In the genomic region with DNA sequence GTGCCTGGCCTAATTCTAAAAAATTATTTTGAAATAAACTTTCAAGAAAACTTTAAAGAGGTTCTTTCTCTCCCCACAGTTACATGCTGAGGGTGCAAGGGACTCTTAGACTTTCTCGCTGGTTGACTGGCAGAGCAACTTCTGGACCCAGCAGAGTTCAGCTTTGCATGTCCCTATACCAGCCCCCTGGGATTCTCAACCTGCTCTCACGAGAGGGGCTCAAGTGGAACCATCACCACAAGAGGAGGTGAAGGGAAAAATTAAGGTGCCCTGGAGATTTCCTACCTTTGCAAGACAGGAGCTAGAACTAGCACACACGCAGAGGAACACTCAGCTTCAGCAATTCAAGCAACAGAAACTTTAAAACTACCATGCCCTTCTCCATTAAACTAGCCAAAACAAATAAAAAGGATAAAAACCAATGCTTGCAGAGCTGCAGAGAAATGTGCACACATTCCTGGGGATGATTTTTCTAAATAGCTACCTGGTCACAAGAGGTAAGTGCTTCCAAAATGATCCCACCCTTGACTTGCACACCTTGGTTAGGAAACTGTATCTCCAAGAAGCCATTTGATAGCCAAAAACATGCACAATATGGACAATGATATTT, we compare ENCODE assay signal across 20 cellular contexts. TPM values are rescaled to one million over a fixed set of nuclear protein-coding genes. Genes with fewer than 3 reads are reported as not detected.
DNase-seq lines count a peak whose midpoint lies in the region; ATAC-seq, FAIRE-seq and TF ChIP-seq lines count a peak whose summit lies in the region.
"Had no signal": no experiment of that assay in that cellular context is flagged by ENCODE, and none has a peak within 500 bp of the region (broad histone marks: within the 10 kb centered on the region; RNA-seq: fewer than 3 reads in every experiment).

No MANE protein-coding gene starts in this region.

- no peak overlapping the region for H4K8ac ChIP-seq in trophoblast cell (ENCODE audit: low read depth, low read length)

- H3K18ac ChIP-seq in trophoblast cell (ENCODE audit: low read length) = no peak overlapping the region

- WGBS in prostate gland = 95% methylated on average over 3 of the region's 3 CpGs
- 92 to 94% methylated on average over 3 of the region's 3 CpGs for WGBS in lower leg skin, 2 donors
- no CpG with 5 or more reads among the region's 3 CpGs for WGBS in trophoblast cell (ENCODE audit: extremely low coverage, insufficient coverage, insufficient read length)

- no peak overlapping the region for H2BK12ac ChIP-seq in trophoblast cell (ENCODE audit: low read length)

- H3K4me3 Mint-ChIP-seq in CD4-positive, alpha-beta T cell = peak overlapping the region; percentile 83
- peak overlapping the region; percentile 81 for H3K4me3 Mint-ChIP-seq in activated naive CD8-positive, alpha-beta T cell treated with anti-CD3 and anti-CD28 coated beads for 36 hours
- H3K4me3 Mint-ChIP-seq in neural crest cell = peak overlapping the region; percentile 60
- H3K4me3 Mint-ChIP-seq: endodermal cell had no signal

- H3K36me3 Mint-ChIP-seq in CD4-positive, alpha-beta T cell (ENCODE audit: low read depth) = peaks cover 44% of the 10 kb centered on the region
- H3K36me3 Mint-ChIP-seq in activated naive CD8-positive, alpha-beta T cell treated with anti-CD3 and anti-CD28 coated beads for 36 hours = peaks cover 52% of the 10 kb centered on the region
- no peaks in the 10 kb centered on the region for H3K36me3 Mint-ChIP-seq in neural crest cell (ENCODE audit: low read depth)

- no peak overlapping the region for H2BK5ac ChIP-seq in trophoblast cell (ENCODE audit: low read depth, low read length, poor library complexity)

- no peak overlapping the region for H3K4ac ChIP-seq in trophoblast cell (ENCODE audit: low read depth, low read length)

- H4K12ac ChIP-seq in trophoblast cell (ENCODE audit: low read depth, low read length) = no peak overlapping the region

- no peak overlapping the region for H3K14ac ChIP-seq in trophoblast cell (ENCODE audit: low read length)

- no peak overlapping the region for H3K4me2 ChIP-seq in trophoblast cell (ENCODE audit: low read length)

- peaks cover 47% of the 10 kb centered on the region for H3K4me1 Mint-ChIP-seq in CD4-positive, alpha-beta T cell (ENCODE audit: low read depth)
- H3K4me1 Mint-ChIP-seq in activated naive CD8-positive, alpha-beta T cell treated with anti-CD3 and anti-CD28 coated beads for 36 hours = peaks cover 51% of the 10 kb centered on the region
- peaks cover 11% of the 10 kb centered on the region for H3K4me1 Mint-ChIP-seq in neural crest cell

- H3K4me1 ChIP-seq in prostate gland (replicated peaks) = peaks cover 7% of the 10 kb centered on the region
- H3K4me1 ChIP-seq in trophoblast cell (ENCODE audit: control insufficient read depth in 1 of 2, insufficient read depth in 2 of 2, low read length in 2 of 2) = peaks cover 7 to 11% of the 10 kb centered on the region in 2 experiments

- no peaks in the 10 kb centered on the region for H3K27me3 Mint-ChIP-seq in CD4-positive, alpha-beta T cell
- H3K27me3 Mint-ChIP-seq in activated naive CD8-positive, alpha-beta T cell treated with anti-CD3 and anti-CD28 coated beads for 36 hours = no peaks in the 10 kb centered on the region
- peaks cover 5% of the 10 kb centered on the region for H3K27me3 Mint-ChIP-seq in neural crest cell (ENCODE audit: low read depth)

- no peak overlapping the region for H2AFZ ChIP-seq in trophoblast cell (ENCODE audit: insufficient read depth, low read length, poor library complexity)

- H3K23ac ChIP-seq in trophoblast cell (ENCODE audit: low read length) = no peak overlapping the region

- intact Hi-C loops in CD4-positive, alpha-beta T cell (cut with DNase I, micrococcal nuclease) = no loop called here
- intact Hi-C loops in sciatic nerve (cut with DNase I) (no loop called here), prostate gland (cut with DNase I) (no loop called here), lower leg skin (cut with DNase I; ENCODE audit: low total_unique reads) (no loop called here)

- peak overlapping the region; percentile 68 for H3K27ac Mint-ChIP-seq in CD4-positive, alpha-beta T cell
- H3K27ac Mint-ChIP-seq in activated naive CD8-positive, alpha-beta T cell treated with anti-CD3 and anti-CD28 coated beads for 36 hours = no peak overlapping the region
- no peak overlapping the region for H3K27ac Mint-ChIP-seq in neural crest cell (ENCODE audit: unreplicated experiment)
- H3K27ac Mint-ChIP-seq: endodermal cell had no signal

- FAIRE-seq in GM12892 (lab: Jason Lieb, UNC) = peak; percentile 94
- FAIRE-seq: RCC 7860 had no signal

- no peaks in the 10 kb centered on the region for H3K79me2 ChIP-seq in trophoblast cell (ENCODE audit: control insufficient read depth, insufficient read depth, low read length, poor library complexity)

- H3K36me3 ChIP-seq in prostate gland = no peaks in the 10 kb centered on the region
- no peaks in the 10 kb centered on the region for H3K36me3 ChIP-seq in trophoblast cell (ENCODE audit: control insufficient read depth in 1 of 2, insufficient read depth in 2 of 2, low read length in 2 of 2)
- H3K36me3 ChIP-seq: right lobe of liver, suprapubic skin, WERI-Rb-1 had no signal

- POLR2A ChIA-PET in CD4-positive, alpha-beta T cell (lab: Charles Lee) = no interaction called here

- DNase-seq in CD4-positive, alpha-beta T cell = no peak
- DNase-seq in GM12892 (ENCODE audit: insufficient read length) = no peak
- no peak for DNase-seq in activated naive CD8-positive, alpha-beta T cell treated with anti-CD3 and anti-CD28 coated beads for 36 hours
- no peak for DNase-seq in neural crest cell (ENCODE audit: low read depth, low spot score)
- no peak for DNase-seq in sciatic nerve (ENCODE audit: low spot score)
- DNase-seq in prostate gland (ENCODE audit: low spot score) = no peak
- DNase-seq in lower leg skin (ENCODE audit: low spot score in 2 of 2) = no peak
- DNase-seq in trophoblast cell = no peak
- DNase-seq: activated effector memory CD4-positive, alpha-beta T cell treated with Interleukin-2 at 50 U/mL for 16 hours; aorta; endodermal cell; islet precursor cell; mesendoderm; occipital lobe; right lobe of liver; stimulated activated CD4-positive, alpha-beta T cell treated with anti-CD3 and anti-CD28 coated beads, Interleukin-1b, Interleukin-23, amount 100 ng/mL, for 48 hours; WERI-Rb-1 had no signal

- H3K27me3 ChIP-seq in CD4-positive, alpha-beta T cell (ENCODE audit: control insufficient read depth, insufficient read depth, low read length) = no peaks in the 10 kb centered on the region
- H3K27me3 ChIP-seq in prostate gland (replicated peaks; ENCODE audit: insufficient read depth) (no peaks in the 10 kb centered on the region), trophoblast cell (ENCODE audit: insufficient read depth, low read length) (peaks cover 3% of the 10 kb centered on the region)
- H3K27me3 ChIP-seq: right lobe of liver, suprapubic skin had no signal

- ATAC-seq in CD4-positive, alpha-beta T cell (ENCODE audit: poor library complexity) = no peak
- ATAC-seq in sciatic nerve = no peak
- ATAC-seq: HCT116, right lobe of liver had no signal

- H3K4me3 ChIP-seq in prostate gland = no peak overlapping the region
- no peak overlapping the region for H3K4me3 ChIP-seq in lower leg skin (ENCODE audit: low read depth, poor library complexity, severe bottlenecking)
- no peak overlapping the region for H3K4me3 ChIP-seq in trophoblast cell (ENCODE audit: low read depth, low read length)
- H3K4me3 ChIP-seq: right lobe of liver, suprapubic skin had no signal

- CTCF ChIA-PET in CD4-positive, alpha-beta T cell (lab: Charles Lee) = no interaction called here

- peaks cover 8% of the 10 kb centered on the region for H3K79me1 ChIP-seq in trophoblast cell (ENCODE audit: low read length)

- H4K91ac ChIP-seq in trophoblast cell (ENCODE audit: low read depth, low read length) = no peak overlapping the region

- no peak overlapping the region for H2BK120ac ChIP-seq in trophoblast cell (ENCODE audit: insufficient read depth, low read length, poor library complexity)

- no peaks in the 10 kb centered on the region for H3K9me3 ChIP-seq in CD4-positive, alpha-beta T cell (ENCODE audit: control insufficient read depth, low read length)
- H3K9me3 ChIP-seq in prostate gland (no peaks in the 10 kb centered on the region), trophoblast cell (ENCODE audit: insufficient read depth, low read depth, low read length) (no peaks in the 10 kb centered on the region)
- H3K9me3 ChIP-seq: right lobe of liver, suprapubic skin had no signal

- no peak for TF ChIP-seq CTCF in CD4-positive, alpha-beta T cell (IDR thresholded peaks at IDR 0.05)
- TF ChIP-seq CTCF in neural crest cell (conservative IDR thresholded peaks at IDR 0.05) (no peak), prostate gland (IDR thresholded peaks at IDR 0.05) (no peak), lower leg skin (IDR thresholded peaks at IDR 0.05) (no peak)

- no peak overlapping the region for H2AK5ac ChIP-seq in trophoblast cell (ENCODE audit: low read length)

- no peak overlapping the region for H3K9ac ChIP-seq in trophoblast cell (ENCODE audit: low read length)

- no peak overlapping the region for H3K27ac ChIP-seq in CD4-positive, alpha-beta T cell (ENCODE audit: low read depth, low read length)
- H3K27ac ChIP-seq in prostate gland (no peak overlapping the region), trophoblast cell (ENCODE audit: low read depth, low read length) (no peak overlapping the region)
- H3K27ac ChIP-seq: right lobe of liver, suprapubic skin, WERI-Rb-1 had no signal

- H3K9me3 Mint-ChIP-seq in CD4-positive, alpha-beta T cell = no peaks in the 10 kb centered on the region
- peaks cover 2% of the 10 kb centered on the region for H3K9me3 Mint-ChIP-seq in activated naive CD8-positive, alpha-beta T cell treated with anti-CD3 and anti-CD28 coated beads for 36 hours
- no peaks in the 10 kb centered on the region for H3K9me3 Mint-ChIP-seq in neural crest cell

- TF ChIP-seq POLR2A in GM12892 (IDR thresholded peaks at IDR 0.05; ENCODE audit: low read depth, low read length) (no peak), prostate gland (IDR thresholded peaks at IDR 0.05) (no peak), lower leg skin (IDR thresholded peaks at IDR 0.05) (no peak)

RNA-seq across cellular contexts. Expression of gene HVCN1, which starts 2.5 kb away (rescaled TPM):
- total RNA-seq in CD4-positive, alpha-beta T cell = 1 to 10 TPM; 3.9 to 4.1 TPM
- polyA plus RNA-seq in GM12892 (2012; ENCODE audit: missing spikeins) = 108 TPM
- total RNA-seq in activated naive CD8-positive, alpha-beta T cell treated with anti-CD3 and anti-CD28 coated beads for 36 hours = 10 to 100 TPM; 47.4 to 49.1 TPM
- total RNA-seq in neural crest cell = 3.8 and 4.9 TPM in 2 replicates
- total RNA-seq in sciatic nerve = 7.5 TPM
- 10 to 100 TPM in 1 of 2 donors, 1 to 10 TPM in 1; 5.4 to 11.2 TPM for total RNA-seq in prostate gland
- total RNA-seq in lower leg skin = 1 to 10 TPM; 2.2 to 3.5 (median 3.3) TPM
- 0.99 and 1.2 TPM in 2 replicates for polyA plus RNA-seq in trophoblast cell (2013)

RNA-seq across cellular contexts. Expression of gene PPP1CC, which starts 56.3 kb away (rescaled TPM):
- total RNA-seq in CD4-positive, alpha-beta T cell = 100 to 1,000 TPM; 146 to 150 TPM
- polyA plus RNA-seq in GM12892 (2012; ENCODE audit: missing spikeins) = 193 TPM
- 100 to 1,000 TPM; 260 to 270 TPM for total RNA-seq in activated naive CD8-positive, alpha-beta T cell treated with anti-CD3 and anti-CD28 coated beads for 36 hours
- total RNA-seq in neural crest cell (288 and 293 TPM in 2 replicates), sciatic nerve (111 TPM), prostate gland (100 to 1,000 TPM in 1 of 2 donors, 10 to 100 TPM in 1; 92.9 to 103 TPM), lower leg skin (10 to 100 TPM; 90.1 to 97.4 (median 91.3) TPM)
- 119 and 124 TPM in 2 replicates for polyA plus RNA-seq in trophoblast cell (2013)
